Comparison of ENCODE assay signal across 32 cellular contexts in the genomic region with DNA sequence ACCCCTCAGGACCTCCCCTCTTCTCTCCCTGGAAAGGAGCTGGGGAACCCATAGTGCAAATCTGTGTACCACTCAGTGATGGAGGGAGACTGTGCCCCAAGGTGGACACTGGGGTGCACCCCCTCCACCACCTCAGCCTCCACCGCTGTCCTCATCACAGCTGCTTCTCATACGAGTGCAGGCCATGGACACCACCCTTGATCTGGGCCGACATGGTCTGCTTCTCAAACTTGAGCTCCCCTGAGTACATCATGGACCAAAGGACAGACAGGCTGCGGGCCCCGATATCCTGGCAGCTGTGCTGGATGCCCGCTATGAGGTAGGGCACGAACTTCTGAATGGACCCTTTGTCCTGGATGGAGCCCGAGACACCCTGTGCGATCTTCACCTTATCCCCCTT.
"Had no signal": no experiment of that assay in that cellular context is flagged by ENCODE, and none has a peak within 500 bp of the region (broad histone marks: within the 10 kb centered on the region; RNA-seq: fewer than 3 reads in every experiment).

No MANE protein-coding gene starts in this region.

- H3K4me3 ChIP-seq: ascending aorta, breast epithelium, cardiac muscle cell, colonic mucosa, dorsolateral prefrontal cortex, esophagus muscularis mucosa, gastrocnemius medialis had no signal

- ATAC-seq: activated CD4-positive, CD25-positive, alpha-beta regulatory T cell treated with anti-CD3 and anti-CD28 coated beads, Interleukin-2, amount 50 U/mL, for 24 hours; activated CD8-positive, alpha-beta T cell treated with anti-CD3 and anti-CD28 coated beads for 36 hours; activated naive CD4-positive, alpha-beta T cell treated with anti-CD3 and anti-CD28 coated beads, Interleukin-2, amount 50 U/mL, for 72 hours; activated T-cell treated with anti-CD3 and anti-CD28 coated beads, Interleukin-2, amount 50 U/mL, for 72 hours; effector memory CD8-positive, alpha-beta T cell; foreskin keratinocyte; gastrocnemius medialis; T-helper 17 cell had no signal

- H3K9me3 ChIP-seq: colonic mucosa, gastrocnemius medialis had no signal

- DNase-seq: activated B cell treated with CpG ODN at 0.5 μM for 24 hours; activated CD4-positive, alpha-beta T cell treated with anti-CD3 and anti-CD28 coated beads for 48 hours; activated CD4-positive, alpha-beta T cell treated with anti-CD3 and anti-CD28 coated beads, Interleukin-2, amount 50 U/mL, for 1 hour; activated CD4-positive, alpha-beta T cell treated with anti-CD3 and anti-CD28 coated beads, Interleukin-2, amount 50 U/mL, for 48 hours; activated CD8-positive, alpha-beta memory T cell treated with anti-CD3 and anti-CD28 coated beads for 24 hours; activated CD8-positive, alpha-beta T cell treated with anti-CD3 and anti-CD28 coated beads for 36 hours; activated gamma-delta T cell; activated naive CD4-positive, alpha-beta T cell; activated naive CD4-positive, alpha-beta T cell treated with anti-CD3 and anti-CD28 coated beads, Interleukin-2, amount 10 ng/mL, durations not matched to agents 7 days and 5 days; activated naive CD8-positive, alpha-beta T cell treated with anti-CD3 and anti-CD28 coated beads, Interleukin-2, amount 10 ng/mL, durations not matched to agents 7 days and 5 days; activated T-cell treated with anti-CD3 and anti-CD28 coated beads for 4 hours; activated T-cell treated with anti-CD3 and anti-CD28 coated beads, Interleukin-2, amount 50 U/mL, for 24 hours; activated T-cell treated with anti-CD3 and anti-CD28 coated beads, Interleukin-2, amount 50 U/mL, for 72 hours; central memory CD4-positive, alpha-beta T cell; cerebellar nuclear complex; colonic mucosa; dorsolateral prefrontal cortex; effector memory CD8-positive, alpha-beta T cell; erythroblast; foreskin keratinocyte; gastrocnemius medialis; glutamatergic neuron; T-helper 1 cell; T-helper 17 cell; T1000; WERI-Rb-1 had no signal

- H3K27me3 ChIP-seq: ascending aorta, breast epithelium, cardiac muscle cell, colonic mucosa, dorsolateral prefrontal cortex, esophagus muscularis mucosa, foreskin keratinocyte, gastrocnemius medialis had no signal

- H3K4me1 ChIP-seq: ascending aorta, breast epithelium, colonic mucosa, esophagus muscularis mucosa, foreskin keratinocyte had no signal

- H3K36me3 ChIP-seq: breast epithelium, colonic mucosa had no signal

- H3K27ac ChIP-seq: ascending aorta, breast epithelium, cardiac muscle cell, colonic mucosa, dorsolateral prefrontal cortex, esophagus muscularis mucosa, foreskin keratinocyte, gastrocnemius medialis, WERI-Rb-1 had no signal
